In genomic region chr16:72202014-72202413, GRCh38 we compare ENCODE assay signal across 17 cellular contexts. TPM values are rescaled to one million over a fixed set of nuclear protein-coding genes. Genes with fewer than 3 reads are reported as not detected.
A peak's percentile ranks its signal among the peaks of the same experiment; 100 is the strongest.
DNase-seq lines count a peak whose midpoint lies in the region; ATAC-seq and TF ChIP-seq lines count a peak whose summit lies in the region.
"Had no signal": no experiment of that assay in that cellular context is flagged by ENCODE, and none has a peak within 500 bp of the region (broad histone marks: within the 10 kb centered on the region; RNA-seq: fewer than 3 reads in every experiment).

No MANE protein-coding gene starts in this region.

- no peaks in the 10 kb centered on the region for H3K9me3 Mint-ChIP-seq in activated CD8-positive, alpha-beta T cell treated with anti-CD3 and anti-CD28 coated beads for 36 hours
- no peaks in the 10 kb centered on the region for H3K9me3 Mint-ChIP-seq in activated CD8-positive, alpha-beta T cell treated with anti-CD3 and anti-CD28 coated beads, Interleukin-2, amount 10 ng/mL, durations not matched to agents 7 days and 5 days (ENCODE audit: insufficient read depth)
- H3K9me3 Mint-ChIP-seq: activated T-cell treated with anti-CD3 and anti-CD28 coated beads, Interleukin-2, amount 50 U/mL, for 24 hours; H9 had no signal

- no peak overlapping the region for H3K4me3 Mint-ChIP-seq in activated CD8-positive, alpha-beta T cell treated with anti-CD3 and anti-CD28 coated beads for 36 hours
- no peak overlapping the region for H3K4me3 Mint-ChIP-seq in activated CD8-positive, alpha-beta T cell treated with anti-CD3 and anti-CD28 coated beads, Interleukin-2, amount 10 ng/mL, durations not matched to agents 7 days and 5 days
- H3K4me3 Mint-ChIP-seq: activated CD4-positive, alpha-beta T cell treated with anti-CD3 and anti-CD28 coated beads, Interleukin-2, amount 10 ng/mL, durations not matched to agents 24 days and 14 days; activated T-cell treated with anti-CD3 and anti-CD28 coated beads, Interleukin-2, amount 50 U/mL, for 24 hours; H9 had no signal

- TF ChIP-seq CTCF in activated CD8-positive, alpha-beta T cell treated with anti-CD3 and anti-CD28 coated beads for 36 hours (IDR thresholded peaks at IDR 0.05), result no peak
- no peak for TF ChIP-seq CTCF in epithelial cell of esophagus (IDR thresholded peaks at IDR 0.05; ENCODE audit: insufficient read depth, low read depth, low read length, missing control alignments)

- H3K27ac Mint-ChIP-seq in activated CD8-positive, alpha-beta T cell treated with anti-CD3 and anti-CD28 coated beads for 36 hours, result no peak overlapping the region
- H3K27ac Mint-ChIP-seq in activated CD8-positive, alpha-beta T cell treated with anti-CD3 and anti-CD28 coated beads, Interleukin-2, amount 10 ng/mL, durations not matched to agents 7 days and 5 days, result no peak overlapping the region
- H3K27ac Mint-ChIP-seq: activated CD4-positive, alpha-beta T cell treated with anti-CD3 and anti-CD28 coated beads, Interleukin-2, amount 10 ng/mL, durations not matched to agents 24 days and 14 days; activated T-cell treated with anti-CD3 and anti-CD28 coated beads, Interleukin-2, amount 50 U/mL, for 24 hours had no signal

- no peak overlapping the region for H3K4me3 ChIP-seq in epithelial cell of esophagus (ENCODE audit: low read length)
- H3K4me3 ChIP-seq: stomach, uterus had no signal

- DNase-seq in activated CD8-positive, alpha-beta T cell treated with anti-CD3 and anti-CD28 coated beads for 36 hours, result no peak
- no peak for DNase-seq in activated CD8-positive, alpha-beta T cell treated with anti-CD3 and anti-CD28 coated beads, Interleukin-2, amount 10 ng/mL, durations not matched to agents 7 days and 5 days
- DNase-seq in M059J (ENCODE audit: low read depth) (peak; percentile 65), epithelial cell of esophagus (ENCODE audit: low read depth) (peak; percentile 95), renal cortical epithelial cell (ENCODE audit: low read depth) (peak; percentile 33), cortex of kidney (lab: John Stamatoyannopoulos, UW) (no peak)
- DNase-seq in activated CD8-positive, alpha-beta memory T cell treated with anti-CD3 and anti-CD28 coated beads, Interleukin-2, amount 50 U/mL, for 4 hours, result no peak
- DNase-seq: ACHN; activated CD4-positive, alpha-beta T cell treated with anti-CD3 and anti-CD28 coated beads, Interleukin-2, amount 10 ng/mL, durations not matched to agents 24 days and 14 days; activated T-cell treated with anti-CD3 and anti-CD28 coated beads, Interleukin-2, amount 50 U/mL, for 24 hours; amniotic stem cell; EL; H9; stomach; T-helper 2 cell; uterus had no signal

- H3K36me3 Mint-ChIP-seq in activated CD8-positive, alpha-beta T cell treated with anti-CD3 and anti-CD28 coated beads for 36 hours (ENCODE audit: low read depth), result no peaks in the 10 kb centered on the region
- peaks cover 11% of the 10 kb centered on the region for H3K36me3 Mint-ChIP-seq in activated CD8-positive, alpha-beta T cell treated with anti-CD3 and anti-CD28 coated beads, Interleukin-2, amount 10 ng/mL, durations not matched to agents 7 days and 5 days (ENCODE audit: low read depth)

- H3K27me3 Mint-ChIP-seq in activated CD8-positive, alpha-beta T cell treated with anti-CD3 and anti-CD28 coated beads for 36 hours, result peaks cover 6% of the 10 kb centered on the region
- peaks cover 4% of the 10 kb centered on the region for H3K27me3 Mint-ChIP-seq in activated CD8-positive, alpha-beta T cell treated with anti-CD3 and anti-CD28 coated beads, Interleukin-2, amount 10 ng/mL, durations not matched to agents 7 days and 5 days (ENCODE audit: low read depth)

- intact Hi-C loops in activated CD8-positive, alpha-beta T cell treated with anti-CD3 and anti-CD28 coated beads for 36 hours (cut with micrococcal nuclease), result no loop called here

- CTCF ChIA-PET in activated CD8-positive, alpha-beta T cell treated with anti-CD3 and anti-CD28 coated beads for 36 hours (lab: Charles Lee), result interaction anchor here (1.4 kb wide), 1 partner anchor 77 kb away, joined by 4 read pairs; no protein-coding TSS in a partner anchor
- CTCF ChIA-PET in activated CD8-positive, alpha-beta T cell treated with anti-CD3 and anti-CD28 coated beads, Interleukin-2, amount 10 ng/mL, durations not matched to agents 7 days and 5 days (lab: Charles Lee), result interaction anchor here (2.2 kb wide), 1 partner anchor 77 kb away, joined by 9 read pairs; no protein-coding TSS in a partner anchor

- POLR2A ChIA-PET in activated CD8-positive, alpha-beta T cell treated with anti-CD3 and anti-CD28 coated beads for 36 hours (lab: Charles Lee), result no interaction called here
- POLR2A ChIA-PET in activated CD8-positive, alpha-beta T cell treated with anti-CD3 and anti-CD28 coated beads, Interleukin-2, amount 10 ng/mL, durations not matched to agents 7 days and 5 days (lab: Charles Lee), result no interaction called here

- peak; percentile 58 for ATAC-seq in activated CD8-positive, alpha-beta T cell treated with anti-CD3 and anti-CD28 coated beads for 36 hours
- no peak for ATAC-seq in activated CD8-positive, alpha-beta T cell treated with anti-CD3 and anti-CD28 coated beads, Interleukin-2, amount 10 ng/mL, durations not matched to agents 7 days and 5 days
- ATAC-seq in GM18867 (IDR thresholded peaks at IDR 0.05; ENCODE audit: unreplicated experiment), result no peak

- peaks cover 10% of the 10 kb centered on the region for H3K4me1 Mint-ChIP-seq in activated CD8-positive, alpha-beta T cell treated with anti-CD3 and anti-CD28 coated beads for 36 hours (ENCODE audit: low read depth)
- H3K4me1 Mint-ChIP-seq in activated CD8-positive, alpha-beta T cell treated with anti-CD3 and anti-CD28 coated beads, Interleukin-2, amount 10 ng/mL, durations not matched to agents 7 days and 5 days (ENCODE audit: low read depth), result peaks cover 34% of the 10 kb centered on the region

RNA-seq across cellular contexts. Expression of gene PMFBP1, which starts 30.1 kb away (rescaled TPM):
- total RNA-seq in activated CD8-positive, alpha-beta T cell treated with anti-CD3 and anti-CD28 coated beads for 36 hours, result 1 to 10 TPM; 1.1 to 1.2 TPM
- 1 to 10 TPM; 2.9 to 5.2 TPM for total RNA-seq in activated CD8-positive, alpha-beta T cell treated with anti-CD3 and anti-CD28 coated beads, Interleukin-2, amount 10 ng/mL, durations not matched to agents 7 days and 5 days
- total RNA-seq in M059J (2014; rRNA removed; shearing (Covaris generic)), result 0.30 and 1.0 TPM in 2 replicates
- 1.2 TPM in 1 of 2 replicates, not detected in the other for total RNA-seq in renal cortical epithelial cell

Comparison
In these comparisons a context has a peak if more than half of its experiments do, and no peak if none do; other contexts are left out.
1. DNase-seq: peak in M059J (single experiment), epithelial cell of esophagus (single experiment) and renal cortical epithelial cell (single experiment); none in activated CD8-positive, alpha-beta T cell treated with anti-CD3 and anti-CD28 coated beads for 36 hours (single experiment), activated CD8-positive, alpha-beta T cell treated with anti-CD3 and anti-CD28 coated beads, Interleukin-2, amount 10 ng/mL, durations not matched to agents 7 days and 5 days (single experiment), activated CD8-positive, alpha-beta memory T cell treated with anti-CD3 and anti-CD28 coated beads, Interleukin-2, amount 50 U/mL, for 4 hours (single experiment) and cortex of kidney (single experiment).